1 cellular context compared by ENCODE assay signal in the genomic region with DNA sequence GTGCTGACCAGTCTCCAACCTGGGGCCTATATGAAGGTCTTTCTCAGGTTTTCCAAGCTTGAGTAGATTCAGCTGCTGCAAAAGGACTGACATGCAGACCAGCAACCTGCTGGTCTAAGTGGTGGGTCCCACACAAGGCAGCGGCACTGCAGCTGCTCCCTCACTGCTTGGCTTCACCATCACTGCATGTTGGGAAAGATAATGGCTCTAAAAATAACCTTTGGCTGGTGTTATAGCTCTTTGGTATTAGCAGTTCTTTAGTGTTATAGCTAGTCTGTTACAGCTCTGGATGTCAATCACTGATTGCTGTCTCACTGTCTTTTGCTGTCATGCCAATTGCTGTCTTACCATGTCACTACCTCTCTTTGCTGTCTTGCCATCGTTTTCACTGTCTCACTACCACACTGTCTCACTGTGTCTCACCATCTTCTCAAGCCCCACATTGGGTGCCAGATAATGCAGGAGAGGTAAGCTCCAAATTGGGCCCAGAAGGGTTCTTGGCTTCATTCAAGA.
TF ChIP-seq lines count a peak whose summit lies in the region.

No MANE protein-coding gene starts in this region.

TF ChIP-seq in WTC11, 78 proteins besides CTCF, POLR2A, EP300 and RAD21 (continued from another document):
- TF ChIP-seq, protein P1, sequence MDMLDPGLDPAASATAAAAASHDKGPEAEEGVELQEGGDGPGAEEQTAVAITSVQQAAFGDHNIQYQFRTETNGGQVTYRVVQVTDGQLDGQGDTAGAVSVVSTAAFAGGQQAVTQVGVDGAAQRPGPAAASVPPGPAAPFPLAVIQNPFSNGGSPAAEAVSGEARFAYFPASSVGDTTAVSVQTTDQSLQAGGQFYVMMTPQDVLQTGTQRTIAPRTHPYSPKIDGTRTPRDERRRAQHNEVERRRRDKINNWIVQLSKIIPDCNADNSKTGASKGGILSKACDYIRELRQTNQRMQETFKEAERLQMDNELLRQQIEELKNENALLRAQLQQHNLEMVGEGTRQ (CRISPR knock-in tag; IDR thresholded peaks at IDR 0.05), result no peak
- TF ChIP-seq ELF4 (CRISPR knock-in tag; IDR thresholded peaks at IDR 0.05; ENCODE audit: low read depth), result no peak
